ENCODE assay signal across 8 cellular contexts in genomic region chr7:137898839-137899681, GRCh38. TPM values are rescaled to one million over a fixed set of nuclear protein-coding genes. Genes with fewer than 3 reads are reported as not detected.
DNase-seq lines count a peak whose midpoint lies in the region; ATAC-seq and TF ChIP-seq lines count a peak whose summit lies in the region.

No MANE protein-coding gene starts in this region.

- no peaks in the 10 kb centered on the region for H3K9me3 ChIP-seq in gastrocnemius medialis

- H3K27me3 ChIP-seq in gastrocnemius medialis = no peaks in the 10 kb centered on the region

- H3K27ac ChIP-seq in gastrocnemius medialis = peak overlapping the region; percentile 28 to 55 (median 40)

- no peak for TF ChIP-seq POLR2A in gastrocnemius medialis (IDR thresholded peaks at IDR 0.05)

- ATAC-seq in GM18498 (IDR thresholded peaks at IDR 0.05; ENCODE audit: unreplicated experiment) (peak; percentile 75), HG02840 (IDR thresholded peaks at IDR 0.05; ENCODE audit: low FRiP score, unreplicated experiment) (peak; percentile 55), gastrocnemius medialis (peak; percentile 83 to 90)

- in situ Hi-C loops in gastrocnemius medialis (cut with MboI; ENCODE audit: low sequenced_read_pairs in 4 of 4) = loop anchor here in 3 of 4 donors (5.0 kb wide), 2 partner anchors 37 to 242 kb away; no protein-coding TSS in a partner anchor

- peak overlapping the region in 3 of 4 donors; percentile 15 to 39 (median 17) for H3K4me3 ChIP-seq in gastrocnemius medialis

- peaks cover 0 to 11% of the 10 kb centered on the region in 2 donors for H3K36me3 ChIP-seq in gastrocnemius medialis

- DNase-seq in NCI-H1417 (lab: John Stamatoyannopoulos, UW) (peak; percentile 75 to 89 (median 79)), T-helper 22 cell (ENCODE audit: low read depth) (peak; percentile 43), anterior cingulate cortex (lab: John Stamatoyannopoulos, UW) (peak; percentile 5 to 86 (median 64)), hypothalamus (lab: John Stamatoyannopoulos, UW) (peak; percentile 6 to 86 (median 59)), gastrocnemius medialis (peak; percentile 69 to 79), mesenteric fat pad (ENCODE audit: low spot score) (no peak)

- H3K4me1 ChIP-seq in gastrocnemius medialis = peaks cover 19 to 23% of the 10 kb centered on the region in 2 donors

- TF ChIP-seq CTCF in gastrocnemius medialis (IDR thresholded peaks at IDR 0.05 in 4 of 5, conservative IDR thresholded peaks at IDR 0.05 in 1 of 5) = peak; percentile 89 to 99 (median 93)

- intact Hi-C loops in gastrocnemius medialis (cut with DNase I; ENCODE audit: low total_unique reads) = loop anchor here (1.0 to 5.0 kb wide), 4 partner anchors 32 to 292 kb away; no protein-coding TSS in a partner anchor

RNA-seq across cellular contexts. Expression of gene DGKI, which starts 52.3 kb away (rescaled TPM):
- total RNA-seq in gastrocnemius medialis = 1 to 10 TPM in 1 of 4 donors, under 1 TPM in 2, not detected in 1; 0.02 to 1.8 (median 0.07) TPM
- total RNA-seq in mesenteric fat pad = 10.1 TPM
